In genomic region chr17:65173284-65173793, GRCh38 we compare ENCODE assay signal across 8 cellular contexts. TPM values are rescaled to one million over a fixed set of nuclear protein-coding genes. Genes with fewer than 3 reads are reported as not detected.
DNase-seq lines count a peak whose midpoint lies in the region; ATAC-seq and TF ChIP-seq lines count a peak whose summit lies in the region.

No MANE protein-coding gene starts in this region.

- H3K4me1 ChIP-seq in osteoblast (ENCODE audit: insufficient read depth, low read length): peaks cover 5% of the 10 kb centered on the region

- H4K20me1 ChIP-seq in osteoblast (ENCODE audit: insufficient read depth, low read length): no peaks in the 10 kb centered on the region

- H3K9me3 ChIP-seq in osteoblast (ENCODE audit: low read depth, low read length): no peaks in the 10 kb centered on the region

- DNase-seq in GDM1 (lab: John Stamatoyannopoulos, UW) (peak; percentile 21), NCI-H2171 treated with DMSO at 0.1 percent for 48 hours (lab: John Stamatoyannopoulos, UW) (peak; percentile 49), activated T-cell treated with anti-CD3 and anti-CD28 coated beads for 48 hours (ENCODE audit: low read depth) (peak; percentile 61), glutamatergic neuron (peak; percentile 38), NCI-H146 (lab: John Stamatoyannopoulos, UW) (no peak), osteoblast (ENCODE audit: insufficient read length, low spot score, missing footprints) (no peak)
- DNase-seq in stimulated activated CD4-positive, alpha-beta T cell treated with anti-CD3 and anti-CD28 coated beads, TNF-alpha, amount 100 ng/mL, for 48 hours (ENCODE audit: low read depth in 3 of 3): peak; percentile 33 to 56 (median 49)

- H3K36me3 Mint-ChIP-seq in glutamatergic neuron (ENCODE audit: unreplicated experiment): no peaks in the 10 kb centered on the region

- no peak overlapping the region for H3K4me3 Mint-ChIP-seq in glutamatergic neuron (ENCODE audit: unreplicated experiment)

- no peak overlapping the region for H2AFZ ChIP-seq in osteoblast (ENCODE audit: low read length)

- no peaks in the 10 kb centered on the region for H3K9me3 Mint-ChIP-seq in glutamatergic neuron (ENCODE audit: unreplicated experiment)

- ATAC-seq in GM19023 (IDR thresholded peaks at IDR 0.05; ENCODE audit: unreplicated experiment): no peak

- no peak overlapping the region for H3K4me3 ChIP-seq in osteoblast (ENCODE audit: insufficient read depth, low read length)

- peaks cover 3% of the 10 kb centered on the region for H3K27me3 Mint-ChIP-seq in glutamatergic neuron (ENCODE audit: unreplicated experiment)

- no peak overlapping the region for H3K27ac ChIP-seq in osteoblast (ENCODE audit: low read depth, low read length)

- H3K4me1 Mint-ChIP-seq in glutamatergic neuron (ENCODE audit: low read depth, unreplicated experiment): peaks cover 5% of the 10 kb centered on the region

- no peaks in the 10 kb centered on the region for H3K36me3 ChIP-seq in osteoblast (ENCODE audit: insufficient read depth, low read length)

- H3K4me2 ChIP-seq in osteoblast (ENCODE audit: insufficient read depth, low read length): no peak overlapping the region

- no peak for TF ChIP-seq CTCF in glutamatergic neuron (IDR thresholded peaks at IDR 0.05; ENCODE audit: partially characterized antibody, unreplicated experiment)
- no peak for TF ChIP-seq CTCF in osteoblast (IDR thresholded peaks at IDR 0.05; ENCODE audit: extremely low read depth, low read depth, low read length)

- peaks cover 15% of the 10 kb centered on the region for H3K27me3 ChIP-seq in osteoblast (ENCODE audit: insufficient read depth, low read length)

- no peak overlapping the region for H3K27ac Mint-ChIP-seq in glutamatergic neuron (ENCODE audit: unreplicated experiment)

- no peaks in the 10 kb centered on the region for H3K79me2 ChIP-seq in osteoblast (ENCODE audit: insufficient read depth, low read length)

RNA-seq across cellular contexts. Expression of gene RGS9, which starts 36.2 kb away (rescaled TPM):
- total RNA-seq in glutamatergic neuron (ENCODE audit: unreplicated experiment): 2.4 TPM
- total RNA-seq in osteoblast: 0.36 and 0.59 TPM in 2 replicates

Comparison
In these comparisons a context has a peak if more than half of its experiments do, and no peak if none do; other contexts are left out.
1. DNase-seq: peak in GDM1 (single experiment), NCI-H2171 treated with DMSO at 0.1 percent for 48 hours (single experiment), activated T-cell treated with anti-CD3 and anti-CD28 coated beads for 48 hours (single experiment), glutamatergic neuron (single experiment) and stimulated activated CD4-positive, alpha-beta T cell treated with anti-CD3 and anti-CD28 coated beads, TNF-alpha, amount 100 ng/mL, for 48 hours (3 of 3); none in NCI-H146 (single experiment) and osteoblast (single experiment).